19 cellular contexts compared by ENCODE assay signal in the genomic region with DNA sequence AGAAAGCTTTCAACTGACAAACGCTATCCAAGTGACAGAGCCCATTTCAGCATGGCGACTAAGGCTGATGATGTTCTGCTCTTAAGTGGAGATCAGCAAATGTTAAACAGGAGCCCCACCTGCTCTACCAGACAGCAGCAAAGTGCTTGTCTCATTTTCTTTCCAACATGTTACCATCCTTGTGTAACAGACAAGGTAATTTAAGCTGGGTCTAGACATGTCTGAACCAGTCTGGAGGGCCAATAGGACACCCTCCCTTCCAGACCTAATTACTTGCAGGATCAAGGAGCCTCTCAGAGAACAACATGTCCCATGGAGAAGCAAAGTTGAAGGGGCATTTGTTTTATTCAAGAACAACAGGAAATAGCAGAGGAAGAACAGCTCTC. TPM values are rescaled to one million over a fixed set of nuclear protein-coding genes. Genes with fewer than 3 reads are reported as not detected.
DNase-seq lines count a peak whose midpoint lies in the region; TF ChIP-seq lines count a peak whose summit lies in the region.
"Had no signal": no experiment of that assay in that cellular context is flagged by ENCODE, and none has a peak within 500 bp of the region (broad histone marks: within the 10 kb centered on the region; RNA-seq: fewer than 3 reads in every experiment).

No MANE protein-coding gene starts in this region.

- H3K4me3 ChIP-seq in BLaER1 (no peak overlapping the region), OCI-LY7 (ENCODE audit: low read depth, low read length, poor library complexity, severe bottlenecking) (no peak overlapping the region)
- H3K4me3 ChIP-seq: upper lobe of left lung had no signal

- POLR2A ChIA-PET in OCI-LY7 (lab: Charles Lee): interaction anchor here (0.6 to 1.6 kb wide), 5 partner anchors 17 to 438 kb away, joined by 3 to 5 read pairs (median 3); no protein-coding TSS in a partner anchor

- H2AFZ ChIP-seq in OCI-LY7 (ENCODE audit: low read length): peak overlapping the region; percentile 70

- peaks cover 3% of the 10 kb centered on the region for H3K4me1 Mint-ChIP-seq in osteocyte (ENCODE audit: unreplicated experiment)

- no peak overlapping the region for H3K9ac ChIP-seq in BLaER1

- no peaks in the 10 kb centered on the region for H3K36me3 ChIP-seq in BLaER1
- no peaks in the 10 kb centered on the region for H3K36me3 ChIP-seq in OCI-LY7 (ENCODE audit: insufficient read depth, low read length)
- H3K36me3 ChIP-seq: upper lobe of left lung had no signal

- H3K9me2 ChIP-seq in OCI-LY7 (ENCODE audit: insufficient read depth, low read length): no peaks in the 10 kb centered on the region

- H3K9me3 ChIP-seq in BLaER1 (no peaks in the 10 kb centered on the region), OCI-LY7 (ENCODE audit: low read length) (no peaks in the 10 kb centered on the region)
- H3K9me3 ChIP-seq: upper lobe of left lung had no signal

- H3K9me3 Mint-ChIP-seq in osteocyte (ENCODE audit: unreplicated experiment): no peaks in the 10 kb centered on the region
- H3K9me3 Mint-ChIP-seq: activated T-cell treated with anti-CD3 and anti-CD28 coated beads, Interleukin-2, amount 50 U/mL, for 24 hours; HFFc6 had no signal

- BruUV-seq in OCI-LY7 (replicated peaks; lab: Mats Ljungman, UMichigan): no TSS peak

- peaks cover 6% of the 10 kb centered on the region for H3K27me3 Mint-ChIP-seq in osteocyte (ENCODE audit: unreplicated experiment)

- H4K20me1 ChIP-seq in BLaER1 (no peaks in the 10 kb centered on the region), OCI-LY7 (ENCODE audit: insufficient read depth, low read length) (no peaks in the 10 kb centered on the region)

- no peaks in the 10 kb centered on the region for H3K36me3 Mint-ChIP-seq in osteocyte (ENCODE audit: unreplicated experiment)

- intact Hi-C loops in OCI-LY7 (cut with micrococcal nuclease; ENCODE audit: unreplicated experiment): no loop called here

- TF ChIP-seq CTCF in OCI-LY7 (conservative IDR thresholded peaks at IDR 0.05; ENCODE audit: low read length) (no peak), osteocyte (IDR thresholded peaks at IDR 0.05) (no peak)

- H3K27me3 ChIP-seq in BLaER1: no peaks in the 10 kb centered on the region
- H3K27me3 ChIP-seq: upper lobe of left lung had no signal

- peak overlapping the region; percentile 82 for H3K4me2 ChIP-seq in BLaER1
- peak overlapping the region; percentile 48 for H3K4me2 ChIP-seq in OCI-LY7 (ENCODE audit: low read length)

- H3K27ac Mint-ChIP-seq in osteocyte (ENCODE audit: unreplicated experiment): no peak overlapping the region
- H3K27ac Mint-ChIP-seq: activated CD4-positive, alpha-beta T cell treated with anti-CD3 and anti-CD28 coated beads for 36 hours; activated T-cell treated with anti-CD3 and anti-CD28 coated beads, Interleukin-2, amount 50 U/mL, for 24 hours; HFFc6; immature natural killer cell; progenitor cell of endocrine pancreas had no signal

- H3K27ac ChIP-seq in BLaER1 (peak overlapping the region; percentile 39; the same call in 1 of the 2 replicates), OCI-LY7 (ENCODE audit: low read depth, low read length, poor library complexity, severe bottlenecking) (no peak overlapping the region)

- CTCF ChIA-PET in OCI-LY7 (lab: Charles Lee; ENCODE audit: unreplicated experiment): no interaction called here

- DNase-seq in NCI-H1436 (lab: John Stamatoyannopoulos, UW) (peak; percentile 56), OCI-LY7 (ENCODE audit: low spot score) (no peak), islet precursor cell (peak; percentile 74), T1000 (lab: John Stamatoyannopoulos, UW) (no peak), cortex of kidney (lab: John Stamatoyannopoulos, UW) (no peak), Kasumi-1 (lab: John Stamatoyannopoulos, UW) (no peak), osteocyte (ENCODE audit: extremely low spot score, unreplicated experiment) (no peak)
- DNase-seq: activated CD4-positive, alpha-beta T cell treated with anti-CD3 and anti-CD28 coated beads for 36 hours; activated T-cell treated with anti-CD3 and anti-CD28 coated beads, Interleukin-2, amount 50 U/mL, for 24 hours; amniotic stem cell; foreskin fibroblast; HFFc6; immature natural killer cell; NCI-H146; PC-3; stimulated activated CD4-positive, alpha-beta T cell treated with anti-CD3 and anti-CD28 coated beads, Interleukin-1b, Interleukin-23, amount 100 ng/mL, for 48 hours; upper lobe of left lung had no signal

- H3K4me3 Mint-ChIP-seq in osteocyte (ENCODE audit: unreplicated experiment): no peak overlapping the region
- H3K4me3 Mint-ChIP-seq: activated CD4-positive, alpha-beta T cell treated with anti-CD3 and anti-CD28 coated beads for 36 hours; activated T-cell treated with anti-CD3 and anti-CD28 coated beads, Interleukin-2, amount 50 U/mL, for 24 hours; HFFc6 had no signal

- peaks cover 91% of the 10 kb centered on the region for H3K4me1 ChIP-seq in BLaER1
- peaks cover 39% of the 10 kb centered on the region for H3K4me1 ChIP-seq in OCI-LY7 (ENCODE audit: insufficient read depth, low read length, poor library complexity, severe bottlenecking)

- H3K79me2 ChIP-seq in OCI-LY7 (ENCODE audit: insufficient read depth, low read depth, low read length): no peaks in the 10 kb centered on the region

RNA-seq across cellular contexts. Expression of a gene that starts 3.9 kb away (rescaled TPM):
- total RNA-seq in OCI-LY7 (2014; rRNA removed; shearing (Covaris generic)): not detected in 2 replicates
- total RNA-seq in OCI-LY7 (2022) (0.89 and 2.0 TPM in 2 replicates), osteocyte (0.55 and 0.70 TPM in 2 replicates)
- total RNA-seq: activated CD4-positive, alpha-beta T cell treated with anti-CD3 and anti-CD28 coated beads for 36 hours had no signal

Comparison
In these comparisons a context has a peak if more than half of its experiments do, and no peak if none do; other contexts are left out.
1. DNase-seq: peak in NCI-H1436 (single experiment) and islet precursor cell (single experiment); none in OCI-LY7 (single experiment), T1000 (single experiment), cortex of kidney (single experiment), Kasumi-1 (0 of 2) and osteocyte (single experiment).